Comparison of ENCODE assay signal across 31 cellular contexts in genomic region chr4:2982012-2982411, GRCh38.
"Had no signal": no experiment of that assay in that cellular context is flagged by ENCODE, and none has a peak within 500 bp of the region (broad histone marks: within the 10 kb centered on the region; RNA-seq: fewer than 3 reads in every experiment).

No MANE protein-coding gene starts in this region.

- DNase-seq: activated effector memory CD4-positive, alpha-beta T cell treated with anti-CD3 and anti-CD28 coated beads, Interleukin-2, amount 50 U/mL, for 16 hours; activated effector memory CD4-positive, alpha-beta T cell treated with Interleukin-2 at 50 U/mL for 16 hours; activated gamma-delta T cell; activated gamma-delta T cell treated with Interleukin-2 at 50 U/mL for 16 hours; activated naive CD4-positive, alpha-beta T cell; activated naive CD4-positive, alpha-beta T cell treated with anti-CD3 and anti-CD28 coated beads for 36 hours; activated naive CD4-positive, alpha-beta T cell treated with anti-CD3 and anti-CD28 coated beads, Interleukin-2, amount 10 ng/mL, durations not matched to agents 7 days and 5 days; activated naive CD4-positive, alpha-beta T cell treated with anti-CD3 and anti-CD28 coated beads, Interleukin-2, amount 50 U/mL, for 16 hours; activated naive CD4-positive, alpha-beta T cell treated with Interleukin-2 at 50 U/mL for 16 hours; activated naive CD8-positive, alpha-beta T cell treated with anti-CD3 and anti-CD28 coated beads for 36 hours; activated naive CD8-positive, alpha-beta T cell treated with anti-CD3 and anti-CD28 coated beads, Interleukin-2, amount 10 ng/mL, durations not matched to agents 7 days and 5 days; activated naive CD8-positive, alpha-beta T cell treated with anti-CD3 and anti-CD28 coated beads, Interleukin-2, amount 50 U/mL, for 24 hours; activated T-cell treated with anti-CD3 and anti-CD28 coated beads, Interleukin-2, amount 50 U/mL, for 1 hour; activated T-cell treated with anti-CD3 and anti-CD28 coated beads, Interleukin-2, amount 50 U/mL, for 24 hours; activated T-cell treated with anti-CD3 and anti-CD28 coated beads, Interleukin-2, amount 50 U/mL, for 4 hours; activated T-cell treated with anti-CD3 and anti-CD28 coated beads, Interleukin-2, amount 50 U/mL, for 48 hours; activated T-cell treated with anti-CD3 and anti-CD28 coated beads, Interleukin-2, amount 50 U/mL, for 72 hours; adrenal gland; amniotic stem cell; amygdala; anterior cingulate cortex; body of pancreas; brain microvascular endothelial cell; caudate nucleus; central memory CD4-positive, alpha-beta T cell; cerebellar nuclear complex had no signal

- H3K36me3 ChIP-seq: adrenal gland, ascending aorta, brain microvascular endothelial cell, breast epithelium, cardiac muscle cell had no signal

- H3K27me3 ChIP-seq: adrenal gland, ascending aorta, body of pancreas, brain microvascular endothelial cell, breast epithelium, cardiac muscle cell had no signal

- ATAC-seq: activated naive CD4-positive, alpha-beta T cell treated with anti-CD3 and anti-CD28 coated beads, Interleukin-2, amount 50 U/mL, for 72 hours; activated naive CD8-positive, alpha-beta T cell treated with anti-CD3 and anti-CD28 coated beads, Interleukin-2, amount 50 U/mL, for 24 hours; activated T-cell treated with anti-CD3 and anti-CD28 coated beads, Interleukin-2, amount 50 U/mL, for 4 hours; activated T-cell treated with anti-CD3 and anti-CD28 coated beads, Interleukin-2, amount 50 U/mL, for 72 hours; activated T-helper 17 cell treated with anti-CD3 and anti-CD28 coated beads, Interleukin-2, amount 50 U/mL, for 72 hours; body of pancreas had no signal

- H3K4me3 ChIP-seq: adrenal gland, ascending aorta, body of pancreas, breast epithelium, cardiac muscle cell had no signal

- H3K27ac ChIP-seq: adrenal gland, ascending aorta, body of pancreas, brain microvascular endothelial cell, breast epithelium, cardiac muscle cell had no signal

- H3K9me3 ChIP-seq: adrenal gland, ascending aorta had no signal

- H3K4me1 ChIP-seq: adrenal gland, ascending aorta, body of pancreas, breast epithelium had no signal
